17 cellular contexts compared by ENCODE assay signal in genomic region chr19:13381827-13382632, GRCh38.
A peak's percentile ranks its signal among the peaks of the same experiment; 100 is the strongest.
DNase-seq lines count a peak whose midpoint lies in the region; ATAC-seq and TF ChIP-seq lines count a peak whose summit lies in the region.
"Had no signal": no experiment of that assay in that cellular context is flagged by ENCODE, and none has a peak within 500 bp of the region (broad histone marks: within the 10 kb centered on the region; RNA-seq: fewer than 3 reads in every experiment).

No MANE protein-coding gene starts in this region.

- H3K4me1 ChIP-seq in body of pancreas: no peaks in the 10 kb centered on the region
- H3K4me1 ChIP-seq: Caco-2 had no signal

- TF ChIP-seq CTCF in body of pancreas (IDR thresholded peaks at IDR 0.05): no peak

- peak; percentile 45 for DNase-seq in NCI-H226
- peak; percentile 9 for DNase-seq in amniotic epithelial cell (ENCODE audit: low read depth)
- DNase-seq in left cardiac atrium: no peak
- peak; percentile 25 for DNase-seq in retina
- DNase-seq in body of pancreas: no peak
- no peak for DNase-seq in NCI-H1930 (lab: John Stamatoyannopoulos, UW)
- DNase-seq in DMS79 treated with DMSO at 0.1 percent for 48 hours (lab: John Stamatoyannopoulos, UW): no peak
- DNase-seq: Caco-2; CD4-positive, CD25-positive, alpha-beta regulatory T cell; DMS53; H7; Kasumi-1; NCI-H1105 treated with DMSO at 0.1 percent for 48 hours; NCI-H187; NCI-H446; NCI-H69; PC-3 had no signal

- no peak overlapping the region for H3K4me3 ChIP-seq in body of pancreas

- WGBS in body of pancreas, 2 donors: 44 to 55% methylated on average over 8 to 9 of the region's 9 CpGs

- H3K36me3 ChIP-seq in body of pancreas (replicated peaks in 1 of 2; ENCODE audit: insufficient read depth in 1 of 2, low read depth in 2 of 2): no peaks in the 10 kb centered on the region

- intact Hi-C loops in left cardiac atrium (cut with DNase I) (no loop called here), body of pancreas (cut with DNase I) (no loop called here)

- ATAC-seq in left cardiac atrium (peak; percentile 57 to 94), body of pancreas (no peak)
- ATAC-seq: PC-3 had no signal

- no peaks in the 10 kb centered on the region for H3K9me3 ChIP-seq in body of pancreas
- H3K9me3 ChIP-seq: Caco-2 had no signal

- no peak overlapping the region for H3K27ac ChIP-seq in body of pancreas

- no peak for TF ChIP-seq POLR2A in body of pancreas (IDR thresholded peaks at IDR 0.05)

- H3K27me3 ChIP-seq in body of pancreas: no peaks in the 10 kb centered on the region

Comparison
In these comparisons a context has a peak if more than half of its experiments do, and no peak if none do; other contexts are left out.
1. DNase-seq: peak in NCI-H226 (single experiment), amniotic epithelial cell (single experiment) and retina (single experiment); none in left cardiac atrium (single experiment), body of pancreas (0 of 4), NCI-H1930 (0 of 2) and DMS79 treated with DMSO at 0.1 percent for 48 hours (single experiment).